In genomic region chr15:50765202-50765967, GRCh38 we compare ENCODE assay signal across 8 cellular contexts. TPM values are rescaled to one million over a fixed set of nuclear protein-coding genes. Genes with fewer than 3 reads are reported as not detected.
DNase-seq lines count a peak whose midpoint lies in the region; ATAC-seq, FAIRE-seq and TF ChIP-seq lines count a peak whose summit lies in the region.

TSS of gene SPPL2A (minus strand) at chr15:50765706. CDS start at chr15:50765533, 173 bp downstream.

- H4K20me1 ChIP-seq in OCI-LY7 (ENCODE audit: insufficient read depth, low read length) = no peaks in the 10 kb centered on the region

- BruUV-seq in OCI-LY7 (replicated peaks; lab: Mats Ljungman, UMichigan) = no TSS peak

- CTCF ChIA-PET in OCI-LY7 (lab: Charles Lee; ENCODE audit: unreplicated experiment) = no interaction called here

- TF ChIP-seq CTCF in D721Med (IDR thresholded peaks at IDR 0.05; ENCODE audit: insufficient read depth, missing control alignments) (no peak), OCI-LY7 (conservative IDR thresholded peaks at IDR 0.05; ENCODE audit: low read length) (no peak), epithelial cell of esophagus (IDR thresholded peaks at IDR 0.05; ENCODE audit: insufficient read depth, low read depth, low read length, missing control alignments) (no peak), mucosa of descending colon (IDR thresholded peaks at IDR 0.05) (no peak)

- H3K27me3 ChIP-seq in HUES64 (ENCODE audit: insufficient read depth, low read length) = no peaks in the 10 kb centered on the region

- no peaks in the 10 kb centered on the region for H3K9me2 ChIP-seq in OCI-LY7 (ENCODE audit: insufficient read depth, low read length)

- ATAC-seq in GM21447 (IDR thresholded peaks at IDR 0.05; ENCODE audit: unreplicated experiment) (peak; percentile 78), mucosa of descending colon (peak; percentile 91)

- H3K4me3 ChIP-seq in HUES64 (ENCODE audit: low read length) (peak within 1 kb of the TSS; percentile 92), OCI-LY7 (ENCODE audit: low read depth, low read length, poor library complexity, severe bottlenecking) (peak within 1 kb of the TSS; percentile 86), epithelial cell of esophagus (ENCODE audit: low read length) (peak within 1 kb of the TSS; percentile 86), mucosa of descending colon (peak within 1 kb of the TSS; percentile 83)

- peak within 1 kb of the TSS; percentile 87 for H2AFZ ChIP-seq in OCI-LY7 (ENCODE audit: low read length)

- POLR2A ChIA-PET in OCI-LY7 (lab: Charles Lee) = interaction anchor here (0.6 to 2.3 kb wide), 7 partner anchors 7 to 1133 kb away, joined by 3 to 9 read pairs (median 5); no protein-coding TSS in a partner anchor

- no peaks in the 10 kb centered on the region for H3K36me3 ChIP-seq in HUES64 (ENCODE audit: insufficient read depth, low read length)
- no peaks in the 10 kb centered on the region for H3K36me3 ChIP-seq in OCI-LY7 (ENCODE audit: insufficient read depth, low read length)
- no peaks in the 10 kb centered on the region for H3K36me3 ChIP-seq in mucosa of descending colon (ENCODE audit: low read depth)

- no peak for FAIRE-seq in D721Med (lab: Jason Lieb, UNC)

- H3K27ac ChIP-seq in HUES64 (ENCODE audit: low read depth, low read length) = peak within 1 kb of the TSS; percentile 78
- H3K27ac ChIP-seq in OCI-LY7 (ENCODE audit: low read depth, low read length, poor library complexity, severe bottlenecking) = peak within 1 kb of the TSS; percentile 57

- peak within 1 kb of the TSS; percentile 82 for H3K9ac ChIP-seq in HUES64 (ENCODE audit: low read depth, low read length)

- peak within 1 kb of the TSS; percentile 88 for H3K4me2 ChIP-seq in OCI-LY7 (ENCODE audit: low read length)

- under 1% methylated on average over 77 of the region's 77 CpGs for WGBS in HUES64

- H3K79me2 ChIP-seq in OCI-LY7 (ENCODE audit: insufficient read depth, low read depth, low read length) = peaks cover 32% of the 10 kb centered on the region

- DNase-seq in D721Med (ENCODE audit: insufficient read length, low spot score) = peak; percentile 84
- DNase-seq in OCI-LY7 (ENCODE audit: low spot score) = peak; percentile 83
- DNase-seq in activated T-cell treated with anti-CD3 and anti-CD28 coated beads for 1 hour (ENCODE audit: low read depth) = peak; percentile 69
- peak; percentile 79 for DNase-seq in epithelial cell of esophagus (ENCODE audit: low read depth)
- DNase-seq in mucosa of descending colon = peak; percentile 87 to 93 (median 90)
- peak; percentile 59 to 67 for DNase-seq in stimulated activated CD8-positive, alpha-beta memory T cell treated with anti-CD3 and anti-CD28 coated beads, Interleukin-4, amount 100 ng/mL, for 1 hour (ENCODE audit: low read depth in 2 of 2, low spot score in 1 of 2)

- intact Hi-C loops in OCI-LY7 (cut with micrococcal nuclease; ENCODE audit: unreplicated experiment) = loop anchor here (2.0 kb wide), 2 partner anchors 79 to 111 kb away; partner anchors contain the start of gene TRPM7
- intact Hi-C loops in mucosa of descending colon (cut with DNase I, micrococcal nuclease) = no loop called here

- H3K9me3 ChIP-seq in HUES64 (ENCODE audit: insufficient read depth, low read depth, low read length) (no peaks in the 10 kb centered on the region), OCI-LY7 (ENCODE audit: low read length) (no peaks in the 10 kb centered on the region), mucosa of descending colon (no peaks in the 10 kb centered on the region)

- H3K4me1 ChIP-seq in HUES64 (ENCODE audit: insufficient read depth, low read length) (peaks cover 9% of the 10 kb centered on the region), OCI-LY7 (ENCODE audit: insufficient read depth, low read length, poor library complexity, severe bottlenecking) (peaks cover 16% of the 10 kb centered on the region), mucosa of descending colon (ENCODE audit: low read depth) (peaks cover 25% of the 10 kb centered on the region)

RNA-seq across cellular contexts. Expression of gene SPPL2A, which starts in this region (rescaled TPM):
- 21.4 TPM for polyA plus RNA-seq in HUES64 (2013, experiment 1 of 2)
- polyA plus RNA-seq in HUES64 (2013, experiment 2 of 2) = 19.4 TPM
- 15.0 and 24.6 TPM in 2 replicates for total RNA-seq in OCI-LY7 (2014; rRNA removed; shearing (Covaris generic))
- total RNA-seq in OCI-LY7 (2022) = 41.6 and 49.7 TPM in 2 replicates
- total RNA-seq in mucosa of descending colon = 100 to 1,000 TPM; 167 to 341 (median 287) TPM

Comparison
In these comparisons a context has a peak if more than half of its experiments do, and no peak if none do; other contexts are left out.
1. Peak in every context shown above with its lines: DNase-seq, ATAC-seq, H3K4me3 ChIP-seq and H3K27ac ChIP-seq.